ENCODE assay signal across 3 cellular contexts in genomic region chr13:100388150-100388549, GRCh38.
TF ChIP-seq lines count a peak whose summit lies in the region.

No MANE protein-coding gene starts in this region.

TF ChIP-seq in HEK293, 187 proteins besides CTCF, POLR2A, EP300 and RAD21:
- peak; percentile 92 for TF ChIP-seq ZNF121 (tag by site-specific recombination; IDR thresholded peaks at IDR 0.05)

TF ChIP-seq in WTC11, 78 proteins besides CTCF, POLR2A, EP300 and RAD21:
- peak; percentile 86; the same call in 1 of the 2 replicates for TF ChIP-seq ZNF121 (CRISPR knock-in tag; IDR thresholded peaks at IDR 0.05)

TF ChIP-seq in K562, 482 proteins besides CTCF, POLR2A, EP300 and RAD21:
- TF ChIP-seq ZNF121 (CRISPR knock-in tag; conservative IDR thresholded peaks at IDR 0.05) = peak; percentile 62; the same call in 1 of the 2 replicates
